Comparison of ENCODE assay signal across 8 cellular contexts in genomic region chr12:1474059-1474537, GRCh38.
DNase-seq lines count a peak whose midpoint lies in the region; ATAC-seq and TF ChIP-seq lines count a peak whose summit lies in the region.

No MANE protein-coding gene starts in this region.

- H2BK15ac ChIP-seq in mesenchymal stem cell (ENCODE audit: low read depth, poor library complexity, severe bottlenecking), result no peak overlapping the region

- H3K4me3 ChIP-seq in MG63 (peak overlapping the region; percentile 1; the same call in 1 of the 2 replicates), ascending aorta (peak overlapping the region in 1 of 2 donors; percentile 54), mesenchymal stem cell (ENCODE audit: insufficient read depth in 1 of 2, low read depth in 1 of 2, low read length in 2 of 2) (peak overlapping the region in 1 of 2 experiments; percentile 58)

- CTCF ChIA-PET in GM10248 (lab: Yijun Ruan, JAX), result interaction anchor here (1.1 to 2.0 kb wide), 5 partner anchors 10 to 109 kb away, joined by 3 to 6 read pairs (median 3); no protein-coding TSS in a partner anchor

- H3K23ac ChIP-seq in mesenchymal stem cell (ENCODE audit: low read length in 2 of 2), result no peak overlapping the region

- no peak overlapping the region for H2BK12ac ChIP-seq in mesenchymal stem cell (ENCODE audit: low read length in 2 of 2)

- POLR2A ChIA-PET in GM10248 (lab: Yijun Ruan, JAX), result interaction anchor here (0.7 kb wide), 1 partner anchor 660 kb away, joined by 4 read pairs; no protein-coding TSS in a partner anchor

- no peak overlapping the region for H4K91ac ChIP-seq in mesenchymal stem cell (ENCODE audit: low read length)

- H3K18ac ChIP-seq in mesenchymal stem cell (ENCODE audit: low read depth in 1 of 2, low read length in 2 of 2), result no peak overlapping the region

- H3K27ac ChIP-seq in ascending aorta, result peak overlapping the region; percentile 70 to 75
- peak overlapping the region; percentile 99 for H3K27ac ChIP-seq in mesenchymal stem cell (ENCODE audit: low read length, poor library complexity, severe bottlenecking)

- peak; percentile 20 for DNase-seq in DMS153 (lab: John Stamatoyannopoulos, UW)
- peak; percentile 91 for DNase-seq in MG63
- DNase-seq in ascending aorta (ENCODE audit: low spot score in 2 of 2), result peak in 1 of 2 donors; percentile 77
- peak; percentile 97 for DNase-seq in mesenchymal stem cell
- no peak for DNase-seq in GM10248 (ENCODE audit: extremely low spot score)
- no peak for DNase-seq in GM10266 (ENCODE audit: extremely low spot score)

- H3K4me1 ChIP-seq in ascending aorta (peaks cover 8 to 58% of the 10 kb centered on the region in 2 donors), mesenchymal stem cell (ENCODE audit: control insufficient read depth, insufficient read depth, low read depth, low read length) (peaks cover 13% of the 10 kb centered on the region)

- H2BK5ac ChIP-seq in mesenchymal stem cell (ENCODE audit: low read depth, low read length, poor library complexity, severe bottlenecking), result no peak overlapping the region

- H3K9me3 ChIP-seq in MG63 (no peaks in the 10 kb centered on the region), ascending aorta (no peaks in the 10 kb centered on the region), mesenchymal stem cell (ENCODE audit: control insufficient read depth, low read length) (no peaks in the 10 kb centered on the region)

- H4K8ac ChIP-seq in mesenchymal stem cell (ENCODE audit: low read length), result no peak overlapping the region

- H3K4me2 ChIP-seq in mesenchymal stem cell (ENCODE audit: low read length, poor library complexity, severe bottlenecking), result peak overlapping the region; percentile 49

- no peak overlapping the region for H2BK120ac ChIP-seq in mesenchymal stem cell (ENCODE audit: low read depth, low read length)

- 0% methylated on average over 4 of the region's 5 CpGs for WGBS in mesenchymal stem cell

- no peaks in the 10 kb centered on the region for H3K27me3 ChIP-seq in MG63
- no peaks in the 10 kb centered on the region for H3K27me3 ChIP-seq in ascending aorta
- no peaks in the 10 kb centered on the region for H3K27me3 ChIP-seq in mesenchymal stem cell (ENCODE audit: control insufficient read depth in 1 of 2, insufficient read depth in 1 of 2, low read length in 2 of 2)

- no peak overlapping the region for H2AK5ac ChIP-seq in mesenchymal stem cell (ENCODE audit: low read length, severe bottlenecking)

- TF ChIP-seq CTCF in ascending aorta (IDR thresholded peaks at IDR 0.05), result no peak
- TF ChIP-seq CTCF in GM10248 (IDR thresholded peaks at IDR 0.05; ENCODE audit: control extremely low read depth, extremely low read depth, low read depth, missing control alignments), result no peak
- no peak for TF ChIP-seq CTCF in GM10266 (IDR thresholded peaks at IDR 0.05; ENCODE audit: control insufficient read depth, insufficient read depth, low read depth, missing control alignments)

- H2AFZ ChIP-seq in mesenchymal stem cell (ENCODE audit: low read depth, low read length), result no peak overlapping the region

- ATAC-seq in GM18861 (IDR thresholded peaks at IDR 0.05; ENCODE audit: unreplicated experiment) (no peak), GM18519 (IDR thresholded peaks at IDR 0.05; ENCODE audit: low FRiP score, unreplicated experiment) (no peak)

- intact Hi-C loops in ascending aorta (cut with DNase I), result loop anchor here (5.0 kb wide), 1 partner anchor 42 kb away; no protein-coding TSS in a partner anchor

- H3K4ac ChIP-seq in mesenchymal stem cell (ENCODE audit: low read depth in 1 of 2, low read length in 2 of 2), result no peak overlapping the region

- peaks cover 7% of the 10 kb centered on the region for H3K79me1 ChIP-seq in mesenchymal stem cell (replicated peaks; ENCODE audit: low read length, poor library complexity, severe bottlenecking)

- peak overlapping the region; percentile 83 for H3K9ac ChIP-seq in mesenchymal stem cell (ENCODE audit: low read length)

- H3K36me3 ChIP-seq in MG63, result peaks cover 13% of the 10 kb centered on the region
- H3K36me3 ChIP-seq in ascending aorta, result no peaks in the 10 kb centered on the region
- H3K36me3 ChIP-seq in mesenchymal stem cell (ENCODE audit: control insufficient read depth in 1 of 2, insufficient read depth in 2 of 2, low read depth in 1 of 2, low read length in 2 of 2), result peaks cover 3% of the 10 kb centered on the region in 2 experiments

- H3K14ac ChIP-seq in mesenchymal stem cell (ENCODE audit: low read length in 2 of 2), result no peak overlapping the region

Comparison
In these comparisons a context has a peak if more than half of its experiments do, and no peak if none do; other contexts are left out.
1. DNase-seq: peak in DMS153 (single experiment), MG63 (single experiment) and mesenchymal stem cell (single experiment); none in GM10248 (single experiment) and GM10266 (single experiment).